In genomic region chr2:201858267-201858666, GRCh38 we compare ENCODE assay signal across 18 cellular contexts. TPM values are rescaled to one million over a fixed set of nuclear protein-coding genes. Genes with fewer than 3 reads are reported as not detected.
DNase-seq lines count a peak whose midpoint lies in the region; ATAC-seq and TF ChIP-seq lines count a peak whose summit lies in the region.
"Had no signal": no experiment of that assay in that cellular context is flagged by ENCODE, and none has a peak within 500 bp of the region (broad histone marks: within the 10 kb centered on the region; RNA-seq: fewer than 3 reads in every experiment).

No MANE protein-coding gene starts in this region.

- peak overlapping the region; percentile 95 for H3K4ac ChIP-seq in IMR-90 (ENCODE audit: low read depth, low read length)

- H3K27me3 ChIP-seq in A673 (replicated peaks; ENCODE audit: insufficient read depth, low read depth, low read length, poor library complexity) (no peaks in the 10 kb centered on the region), IMR-90 (ENCODE audit: control insufficient read depth, insufficient read depth, low read length) (no peaks in the 10 kb centered on the region), fibroblast of lung (ENCODE audit: control insufficient read depth, insufficient read depth, low read length) (no peaks in the 10 kb centered on the region), left ventricle myocardium inferior (ENCODE audit: low read depth) (peaks cover 49% of the 10 kb centered on the region)

- in situ Hi-C loops in IMR-90 (cut with MboI; ENCODE audit: low sequenced_read_pairs): loop anchor here (5.0 kb wide), 2 partner anchors 56 to 179 kb away; no protein-coding TSS in a partner anchor

- peak overlapping the region; percentile 54 to 88; a peak in 3 of 4 replicates for H4K8ac ChIP-seq in IMR-90 (ENCODE audit: low read depth in 2 of 2, low read length in 2 of 2)

- peak overlapping the region; percentile 90 for H3K18ac ChIP-seq in IMR-90 (ENCODE audit: low read depth, low read length)

- H2AFZ ChIP-seq in IMR-90 (replicated peaks; ENCODE audit: low read length, poor library complexity): no peak overlapping the region
- no peak overlapping the region for H2AFZ ChIP-seq in fibroblast of lung (ENCODE audit: low read length)

- H3K14ac ChIP-seq in IMR-90 (replicated peaks; ENCODE audit: low read depth, low read length): peak overlapping the region; percentile 82

- H3K36me3 ChIP-seq in A673 (ENCODE audit: insufficient read depth, low read length, poor library complexity, severe bottlenecking): no peaks in the 10 kb centered on the region
- H3K36me3 ChIP-seq in IMR-90 (ENCODE audit: control insufficient read depth, insufficient read depth, low read length): no peaks in the 10 kb centered on the region
- no peaks in the 10 kb centered on the region for H3K36me3 ChIP-seq in fibroblast of lung (ENCODE audit: control insufficient read depth, insufficient read depth, low read length)
- H3K36me3 ChIP-seq in left ventricle myocardium inferior: no peaks in the 10 kb centered on the region
- H3K36me3 ChIP-seq: HAP-1, heart right ventricle, upper lobe of right lung had no signal

- CTCF ChIA-PET in A673 (lab: Charles Lee): no interaction called here
- CTCF ChIA-PET in IMR-90 (lab: Yijun Ruan, JAX): interaction anchor here (0.6 to 0.7 kb wide), 2 partner anchors 60 to 145 kb away, joined by 3 to 6 read pairs; no protein-coding TSS in a partner anchor

- no peak for TF ChIP-seq POLR2A in IMR-90 (IDR thresholded peaks at IDR 0.05; ENCODE audit: low read depth, low read length)

- H2AK5ac ChIP-seq in IMR-90 (ENCODE audit: low read depth, low read length): peak overlapping the region; percentile 91

- peak overlapping the region; percentile 89 for H4K5ac ChIP-seq in IMR-90 (ENCODE audit: low read depth, low read length)

- POLR2A ChIA-PET in A673 (lab: Charles Lee; ENCODE audit: low non-redundant PET) (no interaction called here), IMR-90 (lab: Charles Lee; ENCODE audit: unreplicated experiment) (interaction anchor here (0.6 kb wide), 1 partner anchor 9 kb away, joined by 8 read pairs; no protein-coding TSS in a partner anchor)

- H3K9me3 Mint-ChIP-seq in neural crest cell: no peaks in the 10 kb centered on the region
- H3K9me3 Mint-ChIP-seq in activated T-helper 2 cell treated with anti-CD3 and anti-CD28 coated beads, Interferon-gamma antibody, Interleukin-2, Interleukin-4, amounts not matched to agents 10 μg/mL and 5 μg/mL and 100 μg/mL, durations not matched to agents 14 hours and 24 hours and 36 hours: no peaks in the 10 kb centered on the region
- H3K9me3 Mint-ChIP-seq: activated T-cell treated with anti-CD3 and anti-CD28 coated beads, Interleukin-2, amount 50 U/mL, for 72 hours; stimulated activated memory B cell treated with anti-CD40 and anti-IgM and Interleukin-4, amounts not matched to agents 10 μg/mL and 1 μg/mL and 100 μg/mL, for 72 hours had no signal

- H4K20me1 ChIP-seq in IMR-90 (ENCODE audit: insufficient read depth, low read length) (no peaks in the 10 kb centered on the region), fibroblast of lung (ENCODE audit: control insufficient read depth, extremely low read depth, insufficient read depth, low read length) (no peaks in the 10 kb centered on the region)

- H3K4me3 ChIP-seq in A673 (ENCODE audit: low read depth, low read length, poor library complexity, severe bottlenecking) (peak overlapping the region; percentile 24), IMR-90 (ENCODE audit: insufficient read depth, low read depth, low read length) (no peak overlapping the region), fibroblast of lung (replicated peaks in 1 of 4; ENCODE audit: control extremely low read depth in 1 of 4, insufficient read depth in 1 of 4, low read depth in 3 of 4, low read length in 4 of 4) (no peak overlapping the region), left ventricle myocardium inferior (no peak overlapping the region)
- H3K4me3 ChIP-seq: HAP-1, upper lobe of right lung had no signal

- peaks cover 13 to 42% of the 10 kb centered on the region in 2 experiments for H3K79me1 ChIP-seq in IMR-90 (ENCODE audit: low read depth in 1 of 2, low read length in 2 of 2)

- dilution Hi-C loops in IMR-90 (cut with HindIII; ENCODE audit: low sequenced_read_pairs, unreplicated experiment): no loop called here

- peaks cover 35% of the 10 kb centered on the region for H3K4me1 ChIP-seq in A673 (ENCODE audit: insufficient read depth, low read length, poor library complexity, severe bottlenecking)
- peaks cover 37% of the 10 kb centered on the region for H3K4me1 ChIP-seq in IMR-90 (ENCODE audit: control insufficient read depth, insufficient read depth, low read length)
- H3K4me1 ChIP-seq in fibroblast of lung (ENCODE audit: control insufficient read depth, extremely low read depth, insufficient read depth, low read length): peaks cover 38% of the 10 kb centered on the region
- H3K4me1 ChIP-seq in left ventricle myocardium inferior: peaks cover 4% of the 10 kb centered on the region

- peak overlapping the region; percentile 94 for H2BK20ac ChIP-seq in IMR-90 (ENCODE audit: low read depth, low read length)

- peaks cover 52% of the 10 kb centered on the region for H3K4me1 Mint-ChIP-seq in neural crest cell
- peaks cover 11% of the 10 kb centered on the region for H3K4me1 Mint-ChIP-seq in activated T-helper 2 cell treated with anti-CD3 and anti-CD28 coated beads, Interferon-gamma antibody, Interleukin-2, Interleukin-4, amounts not matched to agents 10 μg/mL and 5 μg/mL and 100 μg/mL, durations not matched to agents 14 hours and 24 hours and 36 hours (ENCODE audit: low read depth)

- intact Hi-C loops in A673 (cut with micrococcal nuclease; ENCODE audit: unreplicated experiment): no loop called here
- intact Hi-C loops in IMR-90 (cut with micrococcal nuclease): no loop called here
- intact Hi-C loops in activated T-helper 2 cell treated with anti-CD3 and anti-CD28 coated beads, Interferon-gamma antibody, Interleukin-2, Interleukin-4, amounts not matched to agents 10 μg/mL and 5 μg/mL and 100 μg/mL, durations not matched to agents 14 hours and 24 hours and 36 hours (cut with micrococcal nuclease): no loop called here
- intact Hi-C loops in left cardiac atrium (cut with DNase I): no loop called here
- intact Hi-C loops in left ventricle myocardium inferior (cut with micrococcal nuclease): no loop called here

- H3K23ac ChIP-seq in IMR-90 (ENCODE audit: low read depth, low read length): peak overlapping the region; percentile 72

- peak overlapping the region; percentile 96 for H2BK120ac ChIP-seq in IMR-90 (ENCODE audit: low read depth, low read length)

- H3K4me2 ChIP-seq in IMR-90 (ENCODE audit: low read depth, low read length) (peak overlapping the region; percentile 34), fibroblast of lung (ENCODE audit: extremely low read depth, insufficient read depth, low read length) (no peak overlapping the region)

- H2AK9ac ChIP-seq in IMR-90 (replicated peaks; ENCODE audit: low read depth, low read length, poor library complexity): no peak overlapping the region

- no peak for TF ChIP-seq CTCF in A673 (conservative IDR thresholded peaks at IDR 0.05; ENCODE audit: low read depth, low read length)
- TF ChIP-seq CTCF in IMR-90 (conservative IDR thresholded peaks at IDR 0.05; ENCODE audit: low read depth, low read length): no peak
- no peak for TF ChIP-seq CTCF in fibroblast of lung (conservative IDR thresholded peaks at IDR 0.05 in 1 of 2, IDR thresholded peaks at IDR 0.05 in 1 of 2; ENCODE audit: low read depth in 1 of 2, low read length in 2 of 2)
- no peak for TF ChIP-seq CTCF in neural crest cell (conservative IDR thresholded peaks at IDR 0.05)
- no peak for TF ChIP-seq CTCF in left ventricle myocardium inferior (IDR thresholded peaks at IDR 0.05; ENCODE audit: borderline replicate concordance)

- no peaks in the 10 kb centered on the region for H3K79me2 ChIP-seq in fibroblast of lung (ENCODE audit: control insufficient read depth, insufficient read depth, low read length)

- H3K56ac ChIP-seq in IMR-90 (ENCODE audit: extremely low read depth, insufficient read depth, low read length): peak overlapping the region; percentile 87

- H4K91ac ChIP-seq in IMR-90 (ENCODE audit: insufficient read depth, low read depth, low read length): peak overlapping the region; percentile 96

- ATAC-seq in IMR-90 (ENCODE audit: low read depth): no peak
- ATAC-seq in left cardiac atrium: no peak
- ATAC-seq: stimulated activated memory B cell treated with anti-CD40 and anti-IgM and Interleukin-4, amounts not matched to agents 10 μg/mL and 1 μg/mL and 100 μg/mL, for 72 hours; upper lobe of right lung had no signal

- peaks cover 11% of the 10 kb centered on the region for H3K9me1 ChIP-seq in IMR-90 (ENCODE audit: insufficient read depth, low read length)

- peak overlapping the region; percentile 60; the same call in 1 of the 2 replicates for H3K9ac ChIP-seq in IMR-90 (ENCODE audit: low read depth, low read length)
- no peak overlapping the region for H3K9ac ChIP-seq in fibroblast of lung (ENCODE audit: insufficient read depth, low read length)

- no peaks in the 10 kb centered on the region for H3K9me3 ChIP-seq in A673 (ENCODE audit: low read depth, low read length, poor library complexity, severe bottlenecking)
- H3K9me3 ChIP-seq in IMR-90 (ENCODE audit: control insufficient read depth, insufficient read depth, low read length): no peaks in the 10 kb centered on the region
- no peaks in the 10 kb centered on the region for H3K9me3 ChIP-seq in fibroblast of lung (ENCODE audit: control insufficient read depth, insufficient read depth, low read depth, low read length)
- H3K9me3 ChIP-seq in left ventricle myocardium inferior (replicated peaks): no peaks in the 10 kb centered on the region
- H3K9me3 ChIP-seq: HAP-1, heart right ventricle, upper lobe of right lung had no signal

- H3K36me3 Mint-ChIP-seq in neural crest cell (ENCODE audit: low read depth): no peaks in the 10 kb centered on the region
- no peaks in the 10 kb centered on the region for H3K36me3 Mint-ChIP-seq in activated T-helper 2 cell treated with anti-CD3 and anti-CD28 coated beads, Interferon-gamma antibody, Interleukin-2, Interleukin-4, amounts not matched to agents 10 μg/mL and 5 μg/mL and 100 μg/mL, durations not matched to agents 14 hours and 24 hours and 36 hours (ENCODE audit: low read depth)
- H3K36me3 Mint-ChIP-seq: stimulated activated memory B cell treated with anti-CD40 and anti-IgM and Interleukin-4, amounts not matched to agents 10 μg/mL and 1 μg/mL and 100 μg/mL, for 72 hours had no signal

- TF ChIP-seq RAD21 in IMR-90 (IDR thresholded peaks at IDR 0.05; ENCODE audit: low read length): no peak

- H3K27me3 Mint-ChIP-seq in neural crest cell (ENCODE audit: low read depth): no peaks in the 10 kb centered on the region
- H3K27me3 Mint-ChIP-seq in activated T-helper 2 cell treated with anti-CD3 and anti-CD28 coated beads, Interferon-gamma antibody, Interleukin-2, Interleukin-4, amounts not matched to agents 10 μg/mL and 5 μg/mL and 100 μg/mL, durations not matched to agents 14 hours and 24 hours and 36 hours (ENCODE audit: low read depth): peaks cover 33% of the 10 kb centered on the region

- WGBS in IMR-90 (ENCODE audit: extremely low coverage in 2 of 2, insufficient read length in 1 of 2), 2 experiments: no CpG with 5 or more reads among the region's 4 CpGs

- H3K4me3 Mint-ChIP-seq in neural crest cell: peak overlapping the region; percentile 78
- no peak overlapping the region for H3K4me3 Mint-ChIP-seq in activated T-helper 2 cell treated with anti-CD3 and anti-CD28 coated beads, Interferon-gamma antibody, Interleukin-2, Interleukin-4, amounts not matched to agents 10 μg/mL and 5 μg/mL and 100 μg/mL, durations not matched to agents 14 hours and 24 hours and 36 hours (ENCODE audit: low read depth)
- H3K4me3 Mint-ChIP-seq: stimulated activated memory B cell treated with anti-CD40 and anti-IgM and Interleukin-4, amounts not matched to agents 10 μg/mL and 1 μg/mL and 100 μg/mL, for 72 hours had no signal

- H3K27ac Mint-ChIP-seq in neural crest cell (ENCODE audit: unreplicated experiment): peak overlapping the region; percentile 57
- H3K27ac Mint-ChIP-seq in activated T-helper 2 cell treated with anti-CD3 and anti-CD28 coated beads, Interferon-gamma antibody, Interleukin-2, Interleukin-4, amounts not matched to agents 10 μg/mL and 5 μg/mL and 100 μg/mL, durations not matched to agents 14 hours and 24 hours and 36 hours: no peak overlapping the region
- H3K27ac Mint-ChIP-seq: stimulated activated memory B cell treated with anti-CD40 and anti-IgM and Interleukin-4, amounts not matched to agents 10 μg/mL and 1 μg/mL and 100 μg/mL, for 72 hours had no signal

- peak overlapping the region; percentile 91 for H2BK5ac ChIP-seq in IMR-90 (ENCODE audit: low read depth, low read length, poor library complexity, severe bottlenecking)

- no peak for DNase-seq in A673 (ENCODE audit: low spot score)
- no peak for DNase-seq in IMR-90
- DNase-seq in fibroblast of lung (ENCODE audit: low read depth in 2 of 2): no peak
- DNase-seq in neural crest cell (ENCODE audit: low read depth, low spot score): no peak
- no peak for DNase-seq in NCI-H1436 treated with DMSO at 0.1 percent for 48 hours (lab: John Stamatoyannopoulos, UW)
- no peak for DNase-seq in activated T-helper 2 cell treated with anti-CD3 and anti-CD28 coated beads, Interferon-gamma antibody, Interleukin-2, Interleukin-4, amounts not matched to agents 10 μg/mL and 5 μg/mL and 100 μg/mL, durations not matched to agents 14 hours and 24 hours and 36 hours (ENCODE audit: low spot score)
- DNase-seq in left cardiac atrium: no peak
- no peak for DNase-seq in left ventricle myocardium inferior
- DNase-seq: central memory CD4-positive, alpha-beta T cell; DMS53; effector memory CD4-positive, alpha-beta T cell; heart right ventricle; NK-92 treated with Interleukin-12 subunit alpha and Interleukin-12 subunit beta, amount 100 ng/mL, for 24 hours; upper lobe of right lung had no signal

- no peak overlapping the region for H3K27ac ChIP-seq in A673 (ENCODE audit: low read depth, low read length, poor library complexity, severe bottlenecking)
- peak overlapping the region; percentile 84 for H3K27ac ChIP-seq in IMR-90 (ENCODE audit: insufficient read depth, low read length)
- H3K27ac ChIP-seq in fibroblast of lung (ENCODE audit: insufficient read depth, low read length): peak overlapping the region; percentile 39
- no peak overlapping the region for H3K27ac ChIP-seq in left ventricle myocardium inferior (replicated peaks)
- H3K27ac ChIP-seq: C4-2B, heart right ventricle, upper lobe of right lung had no signal

- H2BK15ac ChIP-seq in IMR-90 (ENCODE audit: low read depth, low read length): peak overlapping the region; percentile 98; the same call in 2 of the 3 replicates

- BruUV-seq in A673 (replicated peaks; lab: Mats Ljungman, UMichigan): no TSS peak
- no TSS peak for BruUV-seq in IMR-90 (replicated peaks; lab: Mats Ljungman, UMichigan)

RNA-seq across cellular contexts. Expression of gene CDK15, which starts 51.9 kb away (rescaled TPM):
- total RNA-seq in A673 (2021): 0.11 and 0.31 TPM in 2 replicates
- total RNA-seq in IMR-90 (2012; rRNA removed): 28.9 and 33.0 TPM in 2 replicates
- polyA plus RNA-seq in IMR-90 (2012; rRNA removed): 15.7 and 16.1 TPM in 2 replicates
- 5.7 and 7.2 TPM in 2 replicates for polyA plus RNA-seq in IMR-90 (2012; cell fraction: cytosol; rRNA removed)
- polyA plus RNA-seq in IMR-90 (2012; cell fraction: nucleus; rRNA removed; ENCODE audit: low replicate concordance): 6.9 and 22.1 TPM in 2 replicates
- 1.3 and 5.1 TPM in 2 replicates for total RNA-seq in fibroblast of lung
- 2.3 and 6.0 TPM in 2 replicates for polyA plus RNA-seq in fibroblast of lung
- 2.1 and 6.0 TPM in 2 replicates for polyA plus RNA-seq in fibroblast of lung (2012)
- 6.0 and 7.2 TPM in 2 replicates for polyA minus RNA-seq in fibroblast of lung (ENCODE audit: low replicate concordance)
- total RNA-seq in neural crest cell: not detected in 2 replicates
- total RNA-seq in activated T-helper 2 cell treated with anti-CD3 and anti-CD28 coated beads, Interferon-gamma antibody, Interleukin-2, Interleukin-4, amounts not matched to agents 10 μg/mL and 5 μg/mL and 100 μg/mL, durations not matched to agents 14 hours and 24 hours and 36 hours: not detected in 2 replicates
- 1 to 10 TPM in 1 of 2 donors, under 1 TPM in 1; 0.44 to 1.0 TPM for total RNA-seq in left cardiac atrium
- 0.16 TPM for total RNA-seq in left ventricle myocardium inferior
- total RNA-seq: activated T-cell treated with anti-CD3 and anti-CD28 coated beads, Interleukin-2, amount 50 U/mL, for 72 hours had no signal

Comparison
In these comparisons a context has a peak if more than half of its experiments do, and no peak if none do; other contexts are left out.
1. H3K27ac ChIP-seq: peak in IMR-90 (single experiment) and fibroblast of lung (single experiment); none in A673 (single experiment) and left ventricle myocardium inferior (single experiment).